In genomic region chr4:25908491-25908901, GRCh38 we compare ENCODE assay signal across 9 cellular contexts. TPM values are rescaled to one million over a fixed set of nuclear protein-coding genes. Genes with fewer than 3 reads are reported as not detected.
DNase-seq lines count a peak whose midpoint lies in the region; ATAC-seq and TF ChIP-seq lines count a peak whose summit lies in the region.
"Had no signal": no experiment of that assay in that cellular context is flagged by ENCODE, and none has a peak within 500 bp of the region (broad histone marks: within the 10 kb centered on the region; RNA-seq: fewer than 3 reads in every experiment).

No MANE protein-coding gene starts in this region.

- H3K4me1 ChIP-seq in smooth muscle cell (ENCODE audit: low read depth), result peaks cover 7% of the 10 kb centered on the region

- POLR2A ChIA-PET in RWPE1 (lab: Yijun Ruan, JAX; ENCODE audit: low non-redundant PET), result no interaction called here
- POLR2A ChIA-PET in activated CD4-positive, alpha-beta T cell treated with anti-CD3 and anti-CD28 coated beads for 36 hours (lab: Charles Lee), result no interaction called here

- no peaks in the 10 kb centered on the region for H3K27me3 ChIP-seq in smooth muscle cell (ENCODE audit: low read depth)

- ATAC-seq in activated CD4-positive, alpha-beta T cell treated with anti-CD3 and anti-CD28 coated beads for 36 hours, result no peak

- no peaks in the 10 kb centered on the region for H3K79me2 ChIP-seq in smooth muscle cell (ENCODE audit: low read depth)

- H3K36me3 ChIP-seq in smooth muscle cell (ENCODE audit: low read depth), result no peaks in the 10 kb centered on the region

- peaks cover 4% of the 10 kb centered on the region for H3K9me3 Mint-ChIP-seq in activated CD4-positive, alpha-beta T cell treated with anti-CD3 and anti-CD28 coated beads for 36 hours (ENCODE audit: low read depth)
- H3K9me3 Mint-ChIP-seq: activated T-helper 1 cell treated with anti-CD3 and anti-CD28 coated beads, Interleukin-12 subunit alpha, Interleukin-12 subunit beta, Interleukin-2, Interleukin-4 antibody, amounts not matched to agents 30 ng/mL and 10 ng/mL and 1 ng/mL, durations not matched to agents 14 hours and 24 hours and 36 hours had no signal

- CTCF ChIA-PET in RWPE1 (lab: Yijun Ruan, JAX), result no interaction called here
- CTCF ChIA-PET in activated CD4-positive, alpha-beta T cell treated with anti-CD3 and anti-CD28 coated beads for 36 hours (lab: Charles Lee), result interaction anchor here (0.9 to 1.5 kb wide), 2 partner anchors 31 to 79 kb away, joined by 3 read pairs; no protein-coding TSS in a partner anchor

- H3K4me3 ChIP-seq in fibroblast of mammary gland (ENCODE audit: control insufficient read depth, low read depth, low read length) (no peak overlapping the region), smooth muscle cell (no peak overlapping the region)

- H3K27ac ChIP-seq in RWPE1 (peak overlapping the region; percentile 35; the same call in 1 of the 2 replicates), smooth muscle cell (ENCODE audit: low read depth) (peak overlapping the region; percentile 73)

- H3K4me2 ChIP-seq in smooth muscle cell, result peak overlapping the region; percentile 66

- H3K36me3 Mint-ChIP-seq in activated CD4-positive, alpha-beta T cell treated with anti-CD3 and anti-CD28 coated beads for 36 hours (ENCODE audit: low read depth), result peaks cover 2% of the 10 kb centered on the region

- H3F3A ChIP-seq in smooth muscle cell (ENCODE audit: low read depth), result peaks cover 16% of the 10 kb centered on the region

- H3K9me3 ChIP-seq in smooth muscle cell (replicated peaks; ENCODE audit: low read depth), result no peaks in the 10 kb centered on the region

- H3K4me1 Mint-ChIP-seq in activated CD4-positive, alpha-beta T cell treated with anti-CD3 and anti-CD28 coated beads for 36 hours, result peaks cover 6% of the 10 kb centered on the region

- intact Hi-C loops in activated CD4-positive, alpha-beta T cell treated with anti-CD3 and anti-CD28 coated beads for 36 hours (cut with DNase I, micrococcal nuclease), result no loop called here

- 8% methylated on average over 5 of the region's 5 CpGs for WGBS in smooth muscle cell (ENCODE audit: low lambda C conversion rate)

- no peaks in the 10 kb centered on the region for H4K20me1 ChIP-seq in smooth muscle cell (ENCODE audit: low read depth)

- no peak overlapping the region for H3K9ac ChIP-seq in smooth muscle cell (ENCODE audit: low read depth)

- DNase-seq in HCEC 1CT (peak; percentile 91), RWPE1 (ENCODE audit: low spot score) (peak; percentile 90), fibroblast of mammary gland (ENCODE audit: low read depth) (peak; percentile 99), smooth muscle cell (lab: John Stamatoyannopoulos, UW; ENCODE audit: unreplicated experiment) (peak; percentile 3), NK-92 (lab: John Stamatoyannopoulos, UW; ENCODE audit: unreplicated experiment) (no peak)
- DNase-seq in activated T-cell treated with anti-CD3 and anti-CD28 coated beads, Interleukin-2, amount 50 U/mL, for 48 hours, result no peak
- no peak for DNase-seq in activated CD4-positive, alpha-beta T cell treated with anti-CD3 and anti-CD28 coated beads for 36 hours
- DNase-seq: naive B cell had no signal

- no peaks in the 10 kb centered on the region for H3K27me3 Mint-ChIP-seq in activated CD4-positive, alpha-beta T cell treated with anti-CD3 and anti-CD28 coated beads for 36 hours
- H3K27me3 Mint-ChIP-seq: naive B cell had no signal

- H3K4me3 Mint-ChIP-seq in activated CD4-positive, alpha-beta T cell treated with anti-CD3 and anti-CD28 coated beads for 36 hours, result no peak overlapping the region
- H3K4me3 Mint-ChIP-seq: activated T-helper 1 cell treated with anti-CD3 and anti-CD28 coated beads, Interleukin-12 subunit alpha, Interleukin-12 subunit beta, Interleukin-2, Interleukin-4 antibody, amounts not matched to agents 30 ng/mL and 10 ng/mL and 1 ng/mL, durations not matched to agents 14 hours and 24 hours and 36 hours had no signal

- no peak overlapping the region for H2AFZ ChIP-seq in smooth muscle cell (ENCODE audit: low read depth)

- TF ChIP-seq CTCF in RWPE1 (conservative IDR thresholded peaks at IDR 0.05; ENCODE audit: low read depth) (no peak), fibroblast of mammary gland (conservative IDR thresholded peaks at IDR 0.05; ENCODE audit: control insufficient read depth, insufficient read depth, low read depth, low read length) (no peak), smooth muscle cell (IDR thresholded peaks at IDR 0.05; ENCODE audit: borderline replicate concordance, insufficient read depth, poor library complexity, severe bottlenecking) (no peak)

- no peak overlapping the region for H3K27ac Mint-ChIP-seq in activated CD4-positive, alpha-beta T cell treated with anti-CD3 and anti-CD28 coated beads for 36 hours
- H3K27ac Mint-ChIP-seq: activated T-helper 1 cell treated with anti-CD3 and anti-CD28 coated beads, Interleukin-12 subunit alpha, Interleukin-12 subunit beta, Interleukin-2, Interleukin-4 antibody, amounts not matched to agents 30 ng/mL and 10 ng/mL and 1 ng/mL, durations not matched to agents 14 hours and 24 hours and 36 hours had no signal

RNA-seq across cellular contexts. Expression of gene SMIM20, which starts 5.5 kb away (rescaled TPM):
- 44.0 and 52.1 TPM in 2 replicates for total RNA-seq in smooth muscle cell
- 40.9 and 46.5 TPM in 2 replicates for polyA plus RNA-seq in smooth muscle cell
- total RNA-seq in activated CD4-positive, alpha-beta T cell treated with anti-CD3 and anti-CD28 coated beads for 36 hours, result 10 to 100 TPM; 15.6 to 23.0 TPM

RNA-seq across cellular contexts. Expression of gene SEL1L3, which starts 45.7 kb away (rescaled TPM):
- total RNA-seq in smooth muscle cell, result 14.0 and 24.6 TPM in 2 replicates
- polyA plus RNA-seq in smooth muscle cell, result 8.8 and 9.3 TPM in 2 replicates
- 10 to 100 TPM; 31.9 to 34.8 TPM for total RNA-seq in activated CD4-positive, alpha-beta T cell treated with anti-CD3 and anti-CD28 coated beads for 36 hours

Comparison
In these comparisons a context has a peak if more than half of its experiments do, and no peak if none do; other contexts are left out.
1. DNase-seq: peak in HCEC 1CT (single experiment), RWPE1 (single experiment), fibroblast of mammary gland (single experiment) and smooth muscle cell (single experiment); none in activated T-cell treated with anti-CD3 and anti-CD28 coated beads, Interleukin-2, amount 50 U/mL, for 48 hours (0 of 2), activated CD4-positive, alpha-beta T cell treated with anti-CD3 and anti-CD28 coated beads for 36 hours (single experiment) and NK-92 (single experiment).